9 cellular contexts compared by ENCODE assay signal in the genomic region with DNA sequence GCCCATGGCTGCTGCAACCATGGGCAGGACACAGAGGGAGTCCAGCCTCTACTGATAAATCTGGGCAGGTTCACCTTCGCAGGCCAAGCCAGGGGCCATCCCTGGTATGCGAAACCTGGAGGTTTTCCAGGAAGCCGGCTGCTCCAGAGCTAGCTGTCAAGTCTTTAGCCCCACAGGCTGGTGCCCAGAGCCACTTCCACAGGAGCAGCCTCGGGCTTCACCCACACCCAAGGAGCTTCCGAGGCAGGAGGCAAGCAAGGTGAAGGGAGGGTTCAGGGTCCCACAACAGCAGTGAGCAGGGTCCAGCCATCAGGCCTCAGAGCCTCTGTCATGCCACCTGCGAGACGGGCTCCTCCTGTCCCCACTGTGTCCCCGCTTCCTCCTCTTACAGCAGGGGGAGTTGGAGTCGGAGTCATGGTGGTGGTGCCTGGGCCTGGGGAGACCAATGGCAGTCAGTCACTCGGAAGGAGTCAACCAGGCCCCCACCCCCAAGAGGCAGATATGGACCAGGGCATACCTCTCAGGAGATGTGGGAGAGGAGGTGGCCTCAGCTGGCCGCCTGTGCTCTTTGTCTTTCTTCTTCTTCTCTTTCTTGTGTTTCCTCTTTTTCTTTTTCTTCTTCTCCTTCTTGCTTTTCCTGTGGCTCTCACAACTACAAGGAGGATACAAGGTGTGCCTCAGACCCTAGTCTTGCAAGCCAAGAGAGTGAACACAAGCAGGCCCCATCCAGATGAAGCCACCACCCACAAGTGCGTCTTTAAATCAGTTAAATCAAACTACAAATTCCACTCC. TPM values are rescaled to one million over a fixed set of nuclear protein-coding genes. Genes with fewer than 3 reads are reported as not detected.
A peak's percentile ranks its signal among the peaks of the same experiment; 100 is the strongest.
DNase-seq lines count a peak whose midpoint lies in the region; ATAC-seq and TF ChIP-seq lines count a peak whose summit lies in the region.
"Had no signal": no experiment of that assay in that cellular context is flagged by ENCODE, and none has a peak within 500 bp of the region (broad histone marks: within the 10 kb centered on the region; RNA-seq: fewer than 3 reads in every experiment).

No MANE protein-coding gene starts in this region.

- peak overlapping the region; percentile 92 for H3K4me3 Mint-ChIP-seq in activated naive CD8-positive, alpha-beta T cell treated with anti-CD3 and anti-CD28 coated beads for 36 hours
- peak overlapping the region; percentile 24 to 98 (median 78) for H3K4me3 Mint-ChIP-seq in naive thymus-derived CD8-positive, alpha-beta T cell

- peak in 1 of 2 experiments; percentile 18 for DNase-seq in HAP-1 (ENCODE audit: low spot score in 2 of 2)
- DNase-seq in activated naive CD8-positive, alpha-beta T cell treated with anti-CD3 and anti-CD28 coated beads for 36 hours, result no peak
- DNase-seq in naive thymus-derived CD8-positive, alpha-beta T cell, result peak in 1 of 10 donors; percentile 56
- DNase-seq in upper lobe of right lung, result no peak
- no peak for DNase-seq in activated CD4-positive, alpha-beta T cell treated with anti-CD3 and anti-CD28 coated beads, Interleukin-2, amount 50 U/mL, for 4 hours
- DNase-seq: left cardiac atrium had no signal

- H3K27me3 Mint-ChIP-seq in activated naive CD8-positive, alpha-beta T cell treated with anti-CD3 and anti-CD28 coated beads for 36 hours, result no peaks in the 10 kb centered on the region
- H3K27me3 Mint-ChIP-seq in naive thymus-derived CD8-positive, alpha-beta T cell, result peaks cover 0 to 1% (median 0%) of the 10 kb centered on the region in 5 donors

- H3K4me1 Mint-ChIP-seq in activated naive CD8-positive, alpha-beta T cell treated with anti-CD3 and anti-CD28 coated beads for 36 hours, result peaks cover 6% of the 10 kb centered on the region
- H3K4me1 Mint-ChIP-seq in naive thymus-derived CD8-positive, alpha-beta T cell, result peaks cover 10 to 34% (median 32%) of the 10 kb centered on the region in 4 donors

- peaks cover 29% of the 10 kb centered on the region for H3K36me3 Mint-ChIP-seq in activated naive CD8-positive, alpha-beta T cell treated with anti-CD3 and anti-CD28 coated beads for 36 hours
- H3K36me3 Mint-ChIP-seq in naive thymus-derived CD8-positive, alpha-beta T cell, result peaks cover 0 to 40% (median 0%) of the 10 kb centered on the region in 3 donors

- TF ChIP-seq CTCF in upper lobe of right lung (IDR thresholded peaks at IDR 0.05), result no peak

- H3K4me1 ChIP-seq in BLaER1 (peaks cover 24% of the 10 kb centered on the region), HAP-1 (peaks cover 5% of the 10 kb centered on the region), upper lobe of right lung (peaks cover 21% of the 10 kb centered on the region)

- no peaks in the 10 kb centered on the region for H3K9me3 Mint-ChIP-seq in activated naive CD8-positive, alpha-beta T cell treated with anti-CD3 and anti-CD28 coated beads for 36 hours
- no peaks in the 10 kb centered on the region for H3K9me3 Mint-ChIP-seq in naive thymus-derived CD8-positive, alpha-beta T cell

- in situ Hi-C loops in HAP-1 (cut with MboI; ENCODE audit: low sequenced_read_pairs), result no loop called here

- POLR2A ChIA-PET in naive thymus-derived CD8-positive, alpha-beta T cell (lab: Charles Lee), result interaction anchor here (1.5 kb wide), 1 partner anchor 19 kb away, joined by 3 read pairs; a partner anchor contains a TSS

- peak overlapping the region; percentile 94; the same call in 1 of the 2 replicates for H3K4me3 ChIP-seq in BLaER1
- peak overlapping the region; percentile 97 for H3K4me3 ChIP-seq in HAP-1
- H3K4me3 ChIP-seq in upper lobe of right lung, result no peak overlapping the region

- H3K27ac Mint-ChIP-seq in activated naive CD8-positive, alpha-beta T cell treated with anti-CD3 and anti-CD28 coated beads for 36 hours, result peak overlapping the region; percentile 64
- peak overlapping the region; percentile 63 to 93 (median 90) for H3K27ac Mint-ChIP-seq in naive thymus-derived CD8-positive, alpha-beta T cell

- no peaks in the 10 kb centered on the region for H3K27me3 ChIP-seq in BLaER1
- H3K27me3 ChIP-seq in HAP-1 (ENCODE audit: low read depth), result no peaks in the 10 kb centered on the region
- H3K27me3 ChIP-seq in upper lobe of right lung, result no peaks in the 10 kb centered on the region

- peak overlapping the region; percentile 87; the same call in 1 of the 2 replicates for H3K9ac ChIP-seq in BLaER1

- H3K4me2 ChIP-seq in BLaER1, result peak overlapping the region; percentile 97

- H3K27ac ChIP-seq in BLaER1 (no peak overlapping the region), upper lobe of right lung (no peak overlapping the region)

- ATAC-seq in naive thymus-derived CD8-positive, alpha-beta T cell, result no peak
- ATAC-seq in HG03439 (IDR thresholded peaks at IDR 0.05; ENCODE audit: unreplicated experiment) (no peak), upper lobe of right lung (no peak), HG02840 (IDR thresholded peaks at IDR 0.05; ENCODE audit: low FRiP score, unreplicated experiment) (no peak)
- ATAC-seq: left cardiac atrium had no signal

- H4K20me1 ChIP-seq in BLaER1, result peaks cover 65% of the 10 kb centered on the region

- H3K36me3 ChIP-seq in BLaER1, result peaks cover 64% of the 10 kb centered on the region
- H3K36me3 ChIP-seq in HAP-1 (replicated peaks), result peaks cover 55% of the 10 kb centered on the region
- H3K36me3 ChIP-seq in upper lobe of right lung, result peaks cover 55% of the 10 kb centered on the region

- intact Hi-C loops in upper lobe of right lung (cut with DNase I), result no loop called here

- H3K9me3 ChIP-seq in BLaER1 (no peaks in the 10 kb centered on the region), HAP-1 (no peaks in the 10 kb centered on the region), upper lobe of right lung (no peaks in the 10 kb centered on the region)

RNA-seq across cellular contexts. Expression of a gene that starts 2.1 kb away (rescaled TPM):
- total RNA-seq in activated naive CD8-positive, alpha-beta T cell treated with anti-CD3 and anti-CD28 coated beads for 36 hours, result 10 to 100 TPM; 24.4 to 26.1 TPM
- 10 to 100 TPM; 26.0 to 28.1 TPM for total RNA-seq in naive thymus-derived CD8-positive, alpha-beta T cell
- polyA plus RNA-seq in naive thymus-derived CD8-positive, alpha-beta T cell, result 10 to 100 TPM; 12.9 to 25.6 (median 20.0) TPM
- 12.5 TPM for total RNA-seq in upper lobe of right lung

RNA-seq across cellular contexts. Expression of a gene that starts 8.1 kb away (rescaled TPM):
- 10 to 100 TPM; 75.0 to 82.4 TPM for total RNA-seq in activated naive CD8-positive, alpha-beta T cell treated with anti-CD3 and anti-CD28 coated beads for 36 hours
- 10 to 100 TPM; 61.9 to 64.8 TPM for total RNA-seq in naive thymus-derived CD8-positive, alpha-beta T cell
- 100 to 1,000 TPM in 2 of 3 donors, 10 to 100 TPM in 1; 96.9 to 130 (median 103) TPM for polyA plus RNA-seq in naive thymus-derived CD8-positive, alpha-beta T cell
- 39.9 TPM for total RNA-seq in upper lobe of right lung

RNA-seq across cellular contexts. Expression of a gene that starts 18.5 kb away (rescaled TPM):
- total RNA-seq in activated naive CD8-positive, alpha-beta T cell treated with anti-CD3 and anti-CD28 coated beads for 36 hours, result 100 to 1,000 TPM; 342 to 350 TPM
- 100 to 1,000 TPM; 201 to 203 TPM for total RNA-seq in naive thymus-derived CD8-positive, alpha-beta T cell
- polyA plus RNA-seq in naive thymus-derived CD8-positive, alpha-beta T cell, result 100 to 1,000 TPM; 332 to 385 (median 368) TPM
- 397 TPM for total RNA-seq in upper lobe of right lung

RNA-seq across cellular contexts. Expression of a gene that starts 39.1 kb away (rescaled TPM):
- total RNA-seq in activated naive CD8-positive, alpha-beta T cell treated with anti-CD3 and anti-CD28 coated beads for 36 hours, result 100 to 1,000 TPM; 294 to 304 TPM
- total RNA-seq in naive thymus-derived CD8-positive, alpha-beta T cell, result 100 to 1,000 TPM; 189 to 202 TPM
- 100 to 1,000 TPM; 369 to 466 (median 374) TPM for polyA plus RNA-seq in naive thymus-derived CD8-positive, alpha-beta T cell
- total RNA-seq in upper lobe of right lung, result 203 TPM

RNA-seq across cellular contexts. Expression of a gene that starts 48.7 kb away (rescaled TPM):
- 1 to 10 TPM; 1.1 to 1.2 TPM for total RNA-seq in activated naive CD8-positive, alpha-beta T cell treated with anti-CD3 and anti-CD28 coated beads for 36 hours
- 1 to 10 TPM; 2.6 to 2.8 TPM for total RNA-seq in naive thymus-derived CD8-positive, alpha-beta T cell
- polyA plus RNA-seq in naive thymus-derived CD8-positive, alpha-beta T cell, result under 1 TPM in 2 of 3 donors, not detected in 1; 0.16 to 0.22 TPM
- 6.9 TPM for total RNA-seq in upper lobe of right lung
